In genomic region chr12:111789779-111790178, GRCh38 we compare ENCODE assay signal across 1 cellular context.
TF ChIP-seq lines count a peak whose summit lies in the region.

No MANE protein-coding gene starts in this region.

TF ChIP-seq in HepG2, 621 proteins besides CTCF, POLR2A, EP300 and RAD21:
- TF ChIP-seq LCORL (IDR thresholded peaks at IDR 0.05): 0 out of 2 replicates have a peak, but pooled peaks have one; percentile 25
- TF ChIP-seq LCORL (CRISPR knock-in tag; IDR thresholded peaks at IDR 0.05): no peak
- no peak for TF ChIP-seq ZBTB10 (CRISPR knock-in tag; IDR thresholded peaks at IDR 0.05; ENCODE audit: borderline replicate concordance)
- TF ChIP-seq ZNF260 (CRISPR knock-in tag; IDR thresholded peaks at IDR 0.05; ENCODE audit: borderline replicate concordance, low read depth): no peak
- TF ChIP-seq FOXO1 (CRISPR knock-in tag; IDR thresholded peaks at IDR 0.05): no peak
- no peak for TF ChIP-seq RFXANK (CRISPR knock-in tag; IDR thresholded peaks at IDR 0.05)
- no peak for TF ChIP-seq ISX (CRISPR knock-in tag; conservative IDR thresholded peaks at IDR 0.05)
- no peak for TF ChIP-seq SIN3B (IDR thresholded peaks at IDR 0.05; ENCODE audit: low read length)
- TF ChIP-seq ZNF335 (CRISPR knock-in tag; IDR thresholded peaks at IDR 0.05): no peak
